In the genomic region with DNA sequence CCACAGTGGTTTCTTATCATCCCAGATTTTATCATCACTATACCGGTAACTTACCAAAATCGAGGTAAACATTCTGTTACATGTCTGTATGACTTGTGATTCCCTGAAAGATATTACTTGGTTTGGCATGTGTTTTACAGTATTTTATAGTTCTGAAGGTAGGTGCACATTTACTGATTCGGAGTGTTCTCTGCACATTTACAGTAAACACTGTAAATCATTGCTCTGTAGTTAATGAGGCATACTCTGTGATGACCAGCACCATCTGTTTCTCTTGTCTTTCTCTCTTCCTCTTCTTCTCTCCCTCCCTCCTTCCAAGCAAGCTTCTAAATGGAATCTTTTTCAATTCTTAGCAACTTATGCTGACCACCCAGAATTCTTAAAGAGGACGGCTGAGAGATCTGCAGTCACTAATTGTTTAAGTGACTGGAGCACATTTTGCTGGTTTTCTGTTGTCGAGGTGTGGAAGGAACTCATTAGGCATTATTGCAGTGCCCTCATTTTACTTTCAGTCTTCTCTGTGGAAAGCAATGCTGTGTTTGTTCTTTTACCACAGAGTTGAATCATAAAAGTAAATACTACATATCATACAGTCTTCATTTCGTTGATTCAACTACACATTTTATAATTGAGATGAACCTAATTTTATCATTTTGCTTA, we compare ENCODE assay signal across 11 cellular contexts.
DNase-seq lines count a peak whose midpoint lies in the region; ATAC-seq and TF ChIP-seq lines count a peak whose summit lies in the region.
"Had no signal": no experiment of that assay in that cellular context is flagged by ENCODE, and none has a peak within 500 bp of the region (broad histone marks: within the 10 kb centered on the region; RNA-seq: fewer than 3 reads in every experiment).

No MANE protein-coding gene starts in this region.

- no peaks in the 10 kb centered on the region for H3K27me3 ChIP-seq in DND-41 (ENCODE audit: insufficient read depth, low read length, poor library complexity)
- H3K27me3 ChIP-seq: suprapubic skin had no signal

- peaks cover 27% of the 10 kb centered on the region for H3K4me1 Mint-ChIP-seq in activated naive CD8-positive, alpha-beta T cell treated with anti-CD3 and anti-CD28 coated beads, Interleukin-2, amount 10 ng/mL, durations not matched to agents 7 days and 5 days
- peaks cover 29% of the 10 kb centered on the region for H3K4me1 Mint-ChIP-seq in nephron

- peak overlapping the region; percentile 77 for H3K27ac Mint-ChIP-seq in activated naive CD8-positive, alpha-beta T cell treated with anti-CD3 and anti-CD28 coated beads, Interleukin-2, amount 10 ng/mL, durations not matched to agents 7 days and 5 days
- H3K27ac Mint-ChIP-seq in nephron = peak overlapping the region; percentile 71 to 80 (median 77)

- TF ChIP-seq CTCF in DND-41 (IDR thresholded peaks at IDR 0.05; ENCODE audit: borderline replicate concordance, extremely low read depth, low read length, poor library complexity, severe bottlenecking) (no peak), nephron (IDR thresholded peaks at IDR 0.05; ENCODE audit: unreplicated experiment in 3 of 3) (no peak), GM13977 (IDR thresholded peaks at IDR 0.05; ENCODE audit: extremely low read depth, insufficient read depth, missing control alignments) (no peak)

- peak overlapping the region; percentile 66 for H3K4me3 Mint-ChIP-seq in activated naive CD8-positive, alpha-beta T cell treated with anti-CD3 and anti-CD28 coated beads, Interleukin-2, amount 10 ng/mL, durations not matched to agents 7 days and 5 days
- peak overlapping the region in 1 of 3 experiments; percentile 26 for H3K4me3 Mint-ChIP-seq in nephron

- H3K4me3 ChIP-seq in DND-41 (ENCODE audit: low read depth in 1 of 2, low read length in 2 of 2) = no peak overlapping the region
- H3K4me3 ChIP-seq: skin epidermis, suprapubic skin had no signal

- no peak overlapping the region for H3K4me2 ChIP-seq in DND-41 (ENCODE audit: insufficient read depth, low read length)

- no peak overlapping the region for H3K9ac ChIP-seq in DND-41 (ENCODE audit: low read depth, low read length)

- H3K27ac ChIP-seq in DND-41 (ENCODE audit: low read length) = no peak overlapping the region
- H3K27ac ChIP-seq: skin epidermis, suprapubic skin had no signal

- no peak overlapping the region for H2AFZ ChIP-seq in DND-41 (ENCODE audit: low read depth, low read length)

- ATAC-seq in DND-41 (ENCODE audit: insufficient read depth, low read depth) = peak; percentile 62
- ATAC-seq in HG02981 (IDR thresholded peaks at IDR 0.05; ENCODE audit: unreplicated experiment) = peak; percentile 82
- peak; percentile 45 for ATAC-seq in activated naive CD8-positive, alpha-beta T cell treated with anti-CD3 and anti-CD28 coated beads, Interleukin-2, amount 10 ng/mL, durations not matched to agents 7 days and 5 days (ENCODE audit: low read depth)
- ATAC-seq in GM18858 (IDR thresholded peaks at IDR 0.05; ENCODE audit: unreplicated experiment) = no peak

- H3K27me3 Mint-ChIP-seq in activated naive CD8-positive, alpha-beta T cell treated with anti-CD3 and anti-CD28 coated beads, Interleukin-2, amount 10 ng/mL, durations not matched to agents 7 days and 5 days = no peaks in the 10 kb centered on the region
- H3K27me3 Mint-ChIP-seq in nephron (ENCODE audit: low read depth) = no peaks in the 10 kb centered on the region

- H3K9me3 Mint-ChIP-seq in activated naive CD8-positive, alpha-beta T cell treated with anti-CD3 and anti-CD28 coated beads, Interleukin-2, amount 10 ng/mL, durations not matched to agents 7 days and 5 days = no peaks in the 10 kb centered on the region
- peaks cover 4% of the 10 kb centered on the region for H3K9me3 Mint-ChIP-seq in nephron

- peaks cover 45% of the 10 kb centered on the region for H3K36me3 Mint-ChIP-seq in activated naive CD8-positive, alpha-beta T cell treated with anti-CD3 and anti-CD28 coated beads, Interleukin-2, amount 10 ng/mL, durations not matched to agents 7 days and 5 days
- peaks cover 3% of the 10 kb centered on the region for H3K36me3 Mint-ChIP-seq in nephron (ENCODE audit: low read depth)

- peaks cover 93% of the 10 kb centered on the region for H3K79me2 ChIP-seq in DND-41 (ENCODE audit: insufficient read depth, low read length)

- no peaks in the 10 kb centered on the region for H3K9me3 ChIP-seq in DND-41 (ENCODE audit: insufficient read depth, low read length, severe bottlenecking)
- H3K9me3 ChIP-seq: suprapubic skin had no signal

- 0 out of 2 replicates have a peak, but pooled peaks cover 4% of the 10 kb centered on the region for H3K4me1 ChIP-seq in DND-41 (ENCODE audit: insufficient read depth, low read length)

- H4K20me1 ChIP-seq in DND-41 (ENCODE audit: insufficient read depth, low read length) = peaks cover 22% of the 10 kb centered on the region; the same call in 1 of the 2 replicates

- H3K36me3 ChIP-seq in DND-41 (ENCODE audit: insufficient read depth, low read length) = no peaks in the 10 kb centered on the region
- H3K36me3 ChIP-seq: suprapubic skin had no signal

- in situ Hi-C loops in GM13977 (cut with MboI; ENCODE audit: low pct_unique_long_range_greater_than_20kb, low sequenced_read_pairs, unreplicated experiment) = no loop called here

- POLR2A ChIA-PET in activated naive CD8-positive, alpha-beta T cell treated with anti-CD3 and anti-CD28 coated beads, Interleukin-2, amount 10 ng/mL, durations not matched to agents 7 days and 5 days (lab: Charles Lee) = no interaction called here

- DNase-seq in DND-41 = no peak
- DNase-seq in activated naive CD8-positive, alpha-beta T cell treated with anti-CD3 and anti-CD28 coated beads, Interleukin-2, amount 10 ng/mL, durations not matched to agents 7 days and 5 days = no peak
- no peak for DNase-seq in GM13977 (ENCODE audit: low spot score)
- no peak for DNase-seq in NCI-H446 (lab: John Stamatoyannopoulos, UW)
- no peak for DNase-seq in NK-92 (lab: John Stamatoyannopoulos, UW; ENCODE audit: unreplicated experiment)
- DNase-seq: NCI-H187 treated with DMSO at 0.1 percent for 48 hours had no signal
